1 cellular context compared by ENCODE assay signal in genomic region chrX:40152706-40153334, GRCh38.
TF ChIP-seq lines count a peak whose summit lies in the region.

No MANE protein-coding gene starts in this region.

TF ChIP-seq in SK-N-SH treated with all-trans-retinoic acid at 6 μM for 48 hours, 23 proteins besides CTCF, POLR2A, EP300 and RAD21 (continued from another document):
- TF ChIP-seq CSRNP3 (CRISPR knock-in tag; IDR thresholded peaks at IDR 0.05) (no peak), ZFP30 (CRISPR knock-in tag; IDR thresholded peaks at IDR 0.05) (no peak), OSR1 (CRISPR knock-in tag; IDR thresholded peaks at IDR 0.05) (no peak), TOX (CRISPR knock-in tag; IDR thresholded peaks at IDR 0.05; ENCODE audit: borderline replicate concordance) (no peak)
